ENCODE assay signal across 11 cellular contexts in the genomic region with DNA sequence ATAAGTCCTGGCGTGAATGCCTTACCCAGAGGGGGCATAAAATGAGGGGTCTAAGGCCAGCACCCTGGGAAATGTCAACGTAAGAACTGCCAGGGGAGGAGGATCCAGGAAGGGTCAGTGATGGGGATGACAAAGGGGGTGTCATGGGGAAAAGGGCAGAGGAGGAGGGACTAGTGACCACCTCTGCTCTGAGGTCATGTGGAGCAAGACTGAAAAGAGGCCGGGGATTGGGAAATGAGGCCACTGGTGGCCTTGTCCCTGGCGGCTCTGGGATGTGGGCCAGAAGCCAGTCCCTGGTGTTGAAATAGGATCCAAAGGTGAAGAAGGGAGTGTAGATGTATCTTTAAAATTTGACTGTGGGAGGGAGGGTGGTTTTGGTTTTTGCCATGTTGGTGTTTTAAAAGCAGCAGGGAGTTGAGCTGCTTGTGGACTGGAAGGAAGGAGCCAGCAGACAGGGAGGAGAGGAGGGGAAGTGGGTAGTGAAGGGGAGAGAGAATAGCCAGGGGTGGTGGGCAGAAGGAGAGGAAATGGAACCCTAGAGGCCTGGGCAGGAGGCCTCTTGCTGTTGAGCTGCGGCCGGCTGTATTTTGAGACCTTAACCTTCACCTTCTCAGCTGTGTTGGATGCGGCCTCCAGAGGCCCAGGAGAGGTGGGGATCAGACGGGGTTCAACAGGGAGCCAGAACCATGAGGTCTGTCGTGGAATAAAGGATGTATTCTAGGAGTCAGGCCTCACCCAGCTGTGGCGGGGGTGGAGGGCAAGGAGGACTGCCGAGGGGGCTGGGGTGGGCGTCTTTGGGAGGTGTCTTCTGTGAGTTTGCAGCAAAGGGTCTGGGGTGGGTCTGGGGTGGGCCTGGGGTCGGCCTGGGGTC.
DNase-seq lines count a peak whose midpoint lies in the region; ATAC-seq and TF ChIP-seq lines count a peak whose summit lies in the region.
"Had no signal": no experiment of that assay in that cellular context is flagged by ENCODE, and none has a peak within 500 bp of the region (broad histone marks: within the 10 kb centered on the region; RNA-seq: fewer than 3 reads in every experiment).

No MANE protein-coding gene starts in this region.

- no peak for ATAC-seq in activated naive CD4-positive, alpha-beta T cell treated with anti-CD3 and anti-CD28 coated beads, Interleukin-2, amount 50 U/mL, for 72 hours
- peak; percentile 15 for ATAC-seq in esophagus mucosa
- no peak for ATAC-seq in GM21576 (IDR thresholded peaks at IDR 0.05; ENCODE audit: unreplicated experiment)
- no peak for ATAC-seq in GM21360 (IDR thresholded peaks at IDR 0.05; ENCODE audit: unreplicated experiment)

- peaks cover 0 to 6% of the 10 kb centered on the region in 2 donors for H3K36me3 Mint-ChIP-seq in activated naive CD4-positive, alpha-beta T cell treated with anti-CD3 and anti-CD28 coated beads, Interleukin-2, amount 50 U/mL, for 72 hours
- H3K36me3 Mint-ChIP-seq in activated naive CD4-positive, alpha-beta T cell treated with anti-CD3 and anti-CD28 coated beads, Interleukin-2, amount 10 ng/mL, durations not matched to agents 7 days and 5 days = peaks cover 17% of the 10 kb centered on the region
- no peaks in the 10 kb centered on the region for H3K36me3 Mint-ChIP-seq in nephron progenitor cell (ENCODE audit: low read depth)

- H3K4me3 ChIP-seq in vagina = no peak overlapping the region
- H3K4me3 ChIP-seq: SJSA1 had no signal

- H3K9me3 ChIP-seq in vagina = no peaks in the 10 kb centered on the region
- H3K9me3 ChIP-seq: SJSA1 had no signal

- no peaks in the 10 kb centered on the region for H3K36me3 ChIP-seq in vagina
- H3K36me3 ChIP-seq: SJSA1 had no signal

- peak in 1 of 2 donors; percentile 37 for DNase-seq in activated naive CD4-positive, alpha-beta T cell treated with anti-CD3 and anti-CD28 coated beads, Interleukin-2, amount 50 U/mL, for 72 hours (ENCODE audit: low spot score in 2 of 2)
- DNase-seq in activated naive CD4-positive, alpha-beta T cell treated with anti-CD3 and anti-CD28 coated beads, Interleukin-2, amount 10 ng/mL, durations not matched to agents 7 days and 5 days = no peak
- DNase-seq in nephron progenitor cell (no peak), vagina (ENCODE audit: extremely low spot score in 2 of 2) (no peak), NCI-H1436 treated with DMSO at 0.1 percent for 48 hours (lab: John Stamatoyannopoulos, UW) (no peak)
- DNase-seq: effector CD8-positive, alpha-beta T cell; NCI-H187 treated with DMSO at 0.1 percent for 48 hours had no signal

- CTCF ChIA-PET in activated naive CD4-positive, alpha-beta T cell treated with anti-CD3 and anti-CD28 coated beads, Interleukin-2, amount 10 ng/mL, durations not matched to agents 7 days and 5 days (lab: Charles Lee) = no interaction called here

- H3K9me3 Mint-ChIP-seq in activated naive CD4-positive, alpha-beta T cell treated with anti-CD3 and anti-CD28 coated beads, Interleukin-2, amount 50 U/mL, for 72 hours = no peaks in the 10 kb centered on the region
- peaks cover 3% of the 10 kb centered on the region for H3K9me3 Mint-ChIP-seq in activated naive CD4-positive, alpha-beta T cell treated with anti-CD3 and anti-CD28 coated beads, Interleukin-2, amount 10 ng/mL, durations not matched to agents 7 days and 5 days
- no peaks in the 10 kb centered on the region for H3K9me3 Mint-ChIP-seq in nephron progenitor cell

- peaks cover 34% of the 10 kb centered on the region for H3K4me1 ChIP-seq in vagina

- TF ChIP-seq POLR2A in vagina (IDR thresholded peaks at IDR 0.05) = no peak

- TF ChIP-seq CTCF in nephron progenitor cell (IDR thresholded peaks at IDR 0.05) (no peak), vagina (IDR thresholded peaks at IDR 0.05) (no peak)

- H3K27ac ChIP-seq in vagina = peak overlapping the region; percentile 30
- H3K27ac ChIP-seq: SJSA1 had no signal

- H3K4me3 Mint-ChIP-seq in activated naive CD4-positive, alpha-beta T cell treated with anti-CD3 and anti-CD28 coated beads, Interleukin-2, amount 10 ng/mL, durations not matched to agents 7 days and 5 days = no peak overlapping the region
- no peak overlapping the region for H3K4me3 Mint-ChIP-seq in nephron progenitor cell

- H3K27ac Mint-ChIP-seq in activated naive CD4-positive, alpha-beta T cell treated with anti-CD3 and anti-CD28 coated beads, Interleukin-2, amount 50 U/mL, for 72 hours = peak overlapping the region; percentile 22 to 57
- no peak overlapping the region for H3K27ac Mint-ChIP-seq in activated naive CD4-positive, alpha-beta T cell treated with anti-CD3 and anti-CD28 coated beads, Interleukin-2, amount 10 ng/mL, durations not matched to agents 7 days and 5 days
- peak overlapping the region; percentile 97 for H3K27ac Mint-ChIP-seq in nephron progenitor cell

- peaks cover 19% of the 10 kb centered on the region for H3K4me1 Mint-ChIP-seq in activated naive CD4-positive, alpha-beta T cell treated with anti-CD3 and anti-CD28 coated beads, Interleukin-2, amount 10 ng/mL, durations not matched to agents 7 days and 5 days
- peaks cover 37% of the 10 kb centered on the region for H3K4me1 Mint-ChIP-seq in nephron progenitor cell

- intact Hi-C loops in vagina (cut with DNase I) = no loop called here

- no peaks in the 10 kb centered on the region for H3K27me3 Mint-ChIP-seq in activated naive CD4-positive, alpha-beta T cell treated with anti-CD3 and anti-CD28 coated beads, Interleukin-2, amount 10 ng/mL, durations not matched to agents 7 days and 5 days
- H3K27me3 Mint-ChIP-seq in nephron progenitor cell (ENCODE audit: low read depth, poor library complexity) = no peaks in the 10 kb centered on the region

- H3K27me3 ChIP-seq in vagina = no peaks in the 10 kb centered on the region
- H3K27me3 ChIP-seq: SJSA1 had no signal
